ENCODE assay signal across 14 cellular contexts in the genomic region with DNA sequence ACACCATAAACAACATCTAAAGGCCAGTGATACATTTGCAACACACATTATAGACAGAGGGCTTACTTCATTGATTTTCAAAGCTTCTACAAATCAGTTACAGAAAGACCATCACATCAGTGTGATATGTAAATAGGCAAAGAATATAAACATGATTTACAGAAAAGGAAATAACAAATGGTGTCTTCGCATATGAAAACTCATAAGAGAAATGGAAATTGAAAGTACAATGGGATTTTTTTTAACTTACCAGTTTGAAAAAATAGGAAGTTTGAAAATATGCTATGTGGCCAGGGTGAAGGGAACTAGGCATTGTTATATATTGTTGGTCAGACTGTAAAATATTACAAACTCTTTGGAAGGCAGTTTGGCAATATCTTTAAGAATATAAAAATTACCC. TPM values are rescaled to one million over a fixed set of nuclear protein-coding genes. Genes with fewer than 3 reads are reported as not detected.
A peak's percentile ranks its signal among the peaks of the same experiment; 100 is the strongest.
DNase-seq lines count a peak whose midpoint lies in the region; ATAC-seq, FAIRE-seq and TF ChIP-seq lines count a peak whose summit lies in the region.
"Had no signal": no experiment of that assay in that cellular context is flagged by ENCODE, and none has a peak within 500 bp of the region (broad histone marks: within the 10 kb centered on the region; RNA-seq: fewer than 3 reads in every experiment).

No MANE protein-coding gene starts in this region.

- H2AK5ac ChIP-seq in IMR-90 (ENCODE audit: low read depth, low read length), result no peak overlapping the region

- H4K5ac ChIP-seq in IMR-90 (ENCODE audit: low read depth, low read length), result no peak overlapping the region

- no peaks in the 10 kb centered on the region for H3K9me3 Mint-ChIP-seq in activated naive CD4-positive, alpha-beta T cell treated with anti-CD3 and anti-CD28 coated beads, Interleukin-2, amount 10 ng/mL, durations not matched to agents 7 days and 5 days
- H3K9me3 Mint-ChIP-seq in stimulated activated naive B cell treated with anti-CD40 and anti-IgM and Interleukin-4, amounts not matched to agents 10 μg/mL and 1 μg/mL and 100 μg/mL, for 72 hours, result no peaks in the 10 kb centered on the region

- H3K36me3 ChIP-seq in IMR-90 (ENCODE audit: control insufficient read depth, insufficient read depth, low read length) (peaks cover 42% of the 10 kb centered on the region), pancreas (peaks cover 0 to 59% (median 20%) of the 10 kb centered on the region in 3 donors)

- no peak overlapping the region for H3K14ac ChIP-seq in IMR-90 (replicated peaks; ENCODE audit: low read depth, low read length)

- no peak overlapping the region for H3K4me3 Mint-ChIP-seq in activated naive CD4-positive, alpha-beta T cell treated with anti-CD3 and anti-CD28 coated beads, Interleukin-2, amount 10 ng/mL, durations not matched to agents 7 days and 5 days
- peak overlapping the region in 1 of 2 donors; percentile 56 for H3K4me3 Mint-ChIP-seq in stimulated activated naive B cell treated with anti-CD40 and anti-IgM and Interleukin-4, amounts not matched to agents 10 μg/mL and 1 μg/mL and 100 μg/mL, for 72 hours

- H4K8ac ChIP-seq in IMR-90 (ENCODE audit: low read depth in 2 of 2, low read length in 2 of 2), result no peak overlapping the region

- peaks cover 13% of the 10 kb centered on the region for H3K4me1 Mint-ChIP-seq in activated naive CD4-positive, alpha-beta T cell treated with anti-CD3 and anti-CD28 coated beads, Interleukin-2, amount 10 ng/mL, durations not matched to agents 7 days and 5 days
- H3K4me1 Mint-ChIP-seq in stimulated activated naive B cell treated with anti-CD40 and anti-IgM and Interleukin-4, amounts not matched to agents 10 μg/mL and 1 μg/mL and 100 μg/mL, for 72 hours, result peaks cover 6 to 25% of the 10 kb centered on the region in 2 donors

- DNase-seq in activated naive CD4-positive, alpha-beta T cell treated with anti-CD3 and anti-CD28 coated beads, Interleukin-2, amount 10 ng/mL, durations not matched to agents 7 days and 5 days, result no peak
- no peak for DNase-seq in activated naive CD4-positive, alpha-beta T cell treated with Interleukin-2 at 50 U/mL for 16 hours
- DNase-seq in IMR-90 (no peak), GDM1 (lab: John Stamatoyannopoulos, UW) (no peak), pancreas (no peak), D721Med (ENCODE audit: insufficient read length, low spot score) (no peak)
- DNase-seq in stimulated activated naive B cell treated with anti-CD40 and anti-IgM and Interleukin-4, amounts not matched to agents 10 μg/mL and 1 μg/mL and 100 μg/mL, for 72 hours, result no peak
- DNase-seq: GF-D8, midbrain had no signal

- H3K9me3 ChIP-seq in IMR-90 (ENCODE audit: control insufficient read depth, insufficient read depth, low read length) (no peaks in the 10 kb centered on the region), pancreas (no peaks in the 10 kb centered on the region)
- H3K9me3 ChIP-seq: thoracic aorta had no signal

- no peaks in the 10 kb centered on the region for H3K27me3 ChIP-seq in IMR-90 (ENCODE audit: control insufficient read depth, insufficient read depth, low read length)
- H3K27me3 ChIP-seq in pancreas, result no peaks in the 10 kb centered on the region

- no TSS peak for BruUV-seq in IMR-90 (replicated peaks; lab: Mats Ljungman, UMichigan)

- H3K36me3 Mint-ChIP-seq in activated naive CD4-positive, alpha-beta T cell treated with anti-CD3 and anti-CD28 coated beads, Interleukin-2, amount 10 ng/mL, durations not matched to agents 7 days and 5 days, result peaks cover 46% of the 10 kb centered on the region
- peaks cover 26 to 35% of the 10 kb centered on the region in 2 donors for H3K36me3 Mint-ChIP-seq in stimulated activated naive B cell treated with anti-CD40 and anti-IgM and Interleukin-4, amounts not matched to agents 10 μg/mL and 1 μg/mL and 100 μg/mL, for 72 hours

- no peak overlapping the region for H4K91ac ChIP-seq in IMR-90 (ENCODE audit: insufficient read depth, low read depth, low read length)

- peaks cover 8 to 13% of the 10 kb centered on the region in 2 experiments for H3K79me1 ChIP-seq in IMR-90 (ENCODE audit: low read depth in 1 of 2, low read length in 2 of 2)

- POLR2A ChIA-PET in IMR-90 (lab: Charles Lee; ENCODE audit: unreplicated experiment), result no interaction called here

- H2BK5ac ChIP-seq in IMR-90 (ENCODE audit: low read depth, low read length, poor library complexity, severe bottlenecking), result no peak overlapping the region

- peak overlapping the region; percentile 26 for H3K27ac Mint-ChIP-seq in activated naive CD4-positive, alpha-beta T cell treated with anti-CD3 and anti-CD28 coated beads, Interleukin-2, amount 10 ng/mL, durations not matched to agents 7 days and 5 days
- peak overlapping the region; percentile 83 for H3K27ac Mint-ChIP-seq in stimulated activated naive B cell treated with anti-CD40 and anti-IgM and Interleukin-4, amounts not matched to agents 10 μg/mL and 1 μg/mL and 100 μg/mL, for 72 hours

- TF ChIP-seq CTCF in IMR-90 (conservative IDR thresholded peaks at IDR 0.05; ENCODE audit: low read depth, low read length), result no peak
- TF ChIP-seq CTCF in pancreas (IDR thresholded peaks at IDR 0.05), result no peak
- TF ChIP-seq CTCF in D721Med (IDR thresholded peaks at IDR 0.05; ENCODE audit: insufficient read depth, missing control alignments), result no peak

- no peak overlapping the region for H3K18ac ChIP-seq in IMR-90 (ENCODE audit: low read depth, low read length)

- WGBS in IMR-90 (ENCODE audit: extremely low coverage in 2 of 2, insufficient read length in 1 of 2), 2 experiments, result 100% methylated on average over 1 of the region's 1 CpG; no CpG with 5 or more reads in 1 of the 2 experiments
- WGBS in pancreas, 2 donors, result 90 to 91% methylated on average over 1 of the region's 1 CpG

- TF ChIP-seq RAD21 in IMR-90 (IDR thresholded peaks at IDR 0.05; ENCODE audit: low read length), result no peak

- H2AFZ ChIP-seq in IMR-90 (replicated peaks; ENCODE audit: low read length, poor library complexity), result no peak overlapping the region

- no peak overlapping the region for H2BK20ac ChIP-seq in IMR-90 (ENCODE audit: low read depth, low read length)

- H2BK15ac ChIP-seq in IMR-90 (ENCODE audit: low read depth, low read length), result no peak overlapping the region

- no peak overlapping the region for H2AK9ac ChIP-seq in IMR-90 (replicated peaks; ENCODE audit: low read depth, low read length, poor library complexity)

- no peaks in the 10 kb centered on the region for H3K27me3 Mint-ChIP-seq in activated naive CD4-positive, alpha-beta T cell treated with anti-CD3 and anti-CD28 coated beads, Interleukin-2, amount 10 ng/mL, durations not matched to agents 7 days and 5 days
- no peaks in the 10 kb centered on the region for H3K27me3 Mint-ChIP-seq in stimulated activated naive B cell treated with anti-CD40 and anti-IgM and Interleukin-4, amounts not matched to agents 10 μg/mL and 1 μg/mL and 100 μg/mL, for 72 hours

- in situ Hi-C loops in IMR-90 (cut with MboI; ENCODE audit: low sequenced_read_pairs), result no loop called here

- no peak overlapping the region for H3K56ac ChIP-seq in IMR-90 (ENCODE audit: extremely low read depth, insufficient read depth, low read length)

- dilution Hi-C loops in IMR-90 (cut with HindIII; ENCODE audit: low sequenced_read_pairs, unreplicated experiment), result no loop called here

- H3K4ac ChIP-seq in IMR-90 (ENCODE audit: low read depth, low read length), result no peak overlapping the region

- H3K27ac ChIP-seq in IMR-90 (ENCODE audit: insufficient read depth, low read length) (peak overlapping the region; percentile 24; the same call in 1 of the 2 replicates), pancreas (no peak overlapping the region)
- H3K27ac ChIP-seq: epithelial cell of prostate, KMS-11, thoracic aorta had no signal

- H3K23ac ChIP-seq in IMR-90 (ENCODE audit: low read depth, low read length), result no peak overlapping the region

- H3K9ac ChIP-seq in IMR-90 (ENCODE audit: low read depth, low read length), result no peak overlapping the region
- H3K9ac ChIP-seq: KMS-11 had no signal

- CTCF ChIA-PET in activated naive CD4-positive, alpha-beta T cell treated with anti-CD3 and anti-CD28 coated beads, Interleukin-2, amount 10 ng/mL, durations not matched to agents 7 days and 5 days (lab: Charles Lee), result interaction anchor here (1.2 to 1.4 kb wide), 2 partner anchors 60 to 171 kb away, joined by 3 to 4 read pairs; no protein-coding TSS in a partner anchor
- CTCF ChIA-PET in IMR-90 (lab: Yijun Ruan, JAX), result no interaction called here

- no peaks in the 10 kb centered on the region for H4K20me1 ChIP-seq in IMR-90 (ENCODE audit: insufficient read depth, low read length)

- no peak for TF ChIP-seq POLR2A in IMR-90 (IDR thresholded peaks at IDR 0.05; ENCODE audit: low read depth, low read length)

- intact Hi-C loops in IMR-90 (cut with micrococcal nuclease), result no loop called here
- intact Hi-C loops in pancreas (cut with DNase I), result no loop called here

- H3K4me2 ChIP-seq in IMR-90 (ENCODE audit: low read depth, low read length), result no peak overlapping the region
- H3K4me2 ChIP-seq: KMS-11 had no signal

- H3K9me1 ChIP-seq in IMR-90 (ENCODE audit: insufficient read depth, low read length), result peaks cover 3% of the 10 kb centered on the region; the same call in 1 of the 2 replicates

- H3K4me1 ChIP-seq in IMR-90 (ENCODE audit: control insufficient read depth, insufficient read depth, low read length) (peaks cover 2% of the 10 kb centered on the region), pancreas (no peaks in the 10 kb centered on the region)

- no peak for FAIRE-seq in pancreas (lab: Jason Lieb, UNC)
- FAIRE-seq in D721Med (lab: Jason Lieb, UNC), result no peak

- H3K4me3 ChIP-seq in IMR-90 (ENCODE audit: insufficient read depth, low read depth, low read length), result no peak overlapping the region
- no peak overlapping the region for H3K4me3 ChIP-seq in pancreas
- H3K4me3 ChIP-seq: thoracic aorta had no signal

- no peak overlapping the region for H2BK120ac ChIP-seq in IMR-90 (ENCODE audit: low read depth, low read length)

- ATAC-seq in GM21447 (IDR thresholded peaks at IDR 0.05; ENCODE audit: unreplicated experiment) (peak; percentile 75), IMR-90 (ENCODE audit: low read depth) (no peak), pancreas (no peak)
- ATAC-seq in stimulated activated naive B cell treated with anti-CD40 and anti-IgM and Interleukin-4, amounts not matched to agents 10 μg/mL and 1 μg/mL and 100 μg/mL, for 72 hours (replicated peaks), result peak; percentile 72 to 75
- ATAC-seq: Panc1 had no signal

TF ChIP-seq in IMR-90, 13 proteins besides CTCF, POLR2A, EP300 and RAD21 (continues in another document):
- no peak for TF ChIP-seq RCOR1 (IDR thresholded peaks at IDR 0.05; ENCODE audit: insufficient replicate concordance, low read length)

RNA-seq across cellular contexts. Expression of a gene that starts 27.3 kb away (rescaled TPM):
- 33.6 and 39.8 TPM in 2 replicates for total RNA-seq in IMR-90 (2012; rRNA removed)
- 30.5 and 37.4 TPM in 2 replicates for polyA plus RNA-seq in IMR-90 (2012; rRNA removed)
- 7.8 and 12.8 TPM in 2 replicates for polyA plus RNA-seq in IMR-90 (2012; cell fraction: cytosol; rRNA removed)
- 14.2 and 47.4 TPM in 2 replicates for polyA plus RNA-seq in IMR-90 (2012; cell fraction: nucleus; rRNA removed; ENCODE audit: low replicate concordance)
- 10 to 100 TPM; 15.0 to 32.8 (median 23.1) TPM for total RNA-seq in pancreas
- 1 to 10 TPM; 5.5 to 7.8 TPM for polyA plus RNA-seq in pancreas

RNA-seq across cellular contexts. Expression of a gene that starts 47.2 kb away (rescaled TPM):
- total RNA-seq in IMR-90 (2012; rRNA removed) (59.9 and 64.4 TPM in 2 replicates), pancreas (10 to 100 TPM; 13.6 to 22.8 (median 16.4) TPM)
- polyA plus RNA-seq in IMR-90 (2012; rRNA removed) (36.8 and 39.0 TPM in 2 replicates), pancreas (10 to 100 TPM in 1 of 2 donors, 1 to 10 TPM in 1; 7.5 to 14.4 TPM)
- polyA plus RNA-seq in IMR-90 (2012; cell fraction: cytosol; rRNA removed), result 11.1 and 17.7 TPM in 2 replicates
- polyA plus RNA-seq in IMR-90 (2012; cell fraction: nucleus; rRNA removed; ENCODE audit: low replicate concordance), result 4.8 and 25.7 TPM in 2 replicates

Comparison
In these comparisons a context has a peak if more than half of its experiments do, and no peak if none do; other contexts are left out.
1. ATAC-seq: peak in GM21447 (single experiment) and stimulated activated naive B cell treated with anti-CD40 and anti-IgM and Interleukin-4, amounts not matched to agents 10 μg/mL and 1 μg/mL and 100 μg/mL, for 72 hours (2 of 2); none in IMR-90 (single experiment) and pancreas (0 of 4).